Comparison of ENCODE assay signal across 18 cellular contexts in genomic region chr1:202642212-202642611, GRCh38.
A peak's percentile ranks its signal among the peaks of the same experiment; 100 is the strongest.
DNase-seq lines count a peak whose midpoint lies in the region; ATAC-seq, FAIRE-seq and TF ChIP-seq lines count a peak whose summit lies in the region.
"Had no signal": no experiment of that assay in that cellular context is flagged by ENCODE, and none has a peak within 500 bp of the region (broad histone marks: within the 10 kb centered on the region; RNA-seq: fewer than 3 reads in every experiment).

No MANE protein-coding gene starts in this region.

- peak overlapping the region; percentile 86 for H3K4me3 Mint-ChIP-seq in GM23338
- peak overlapping the region; percentile 81 for H3K4me3 Mint-ChIP-seq in memory B cell

- H3K4me3 ChIP-seq in A549 (peak overlapping the region; percentile 53; the same call in 2 of the 3 replicates), GM23338 (peak overlapping the region; percentile 95), coronary artery (peak overlapping the region; percentile 70), tibial nerve (peak overlapping the region in 1 of 4 donors; percentile 43)

- H3K4me1 Mint-ChIP-seq in GM23338 = peaks cover 51% of the 10 kb centered on the region
- peaks cover 17% of the 10 kb centered on the region for H3K4me1 Mint-ChIP-seq in memory B cell

- no peaks in the 10 kb centered on the region for H3K79me2 ChIP-seq in GM23338 (replicated peaks; ENCODE audit: insufficient read depth)

- H3K9me3 ChIP-seq in A549 (no peaks in the 10 kb centered on the region), tibial nerve (no peaks in the 10 kb centered on the region)

- H3K9me2 ChIP-seq in GM23338 (ENCODE audit: insufficient read depth) = no peaks in the 10 kb centered on the region

- H3K27ac ChIP-seq in A549 (no peak overlapping the region), GM23338 (ENCODE audit: low read depth) (no peak overlapping the region), coronary artery (no peak overlapping the region), tibial nerve (no peak overlapping the region)
- H3K27ac ChIP-seq: epithelial cell of prostate, skin epidermis had no signal

- no peak for TF ChIP-seq RAD21 in A549 (conservative IDR thresholded peaks at IDR 0.05 in 1 of 2, IDR thresholded peaks at IDR 0.05 in 1 of 2)

- ATAC-seq in A549 (no peak), GM23338 (no peak), memory B cell (ENCODE audit: low read depth) (no peak), HG02642 (IDR thresholded peaks at IDR 0.05; ENCODE audit: poor library complexity, unreplicated experiment) (no peak), HG02610 (IDR thresholded peaks at IDR 0.05; ENCODE audit: unreplicated experiment) (no peak)

- H3F3A ChIP-seq in GM23338 (replicated peaks; ENCODE audit: low read depth) = peaks cover 12% of the 10 kb centered on the region; the same call in 1 of the 2 replicates

- DNase-seq in A549 (ENCODE audit: low read depth in 1 of 2, low spot score in 1 of 2) (no peak), GM23338 (ENCODE audit: low spot score) (no peak), coronary artery (ENCODE audit: low spot score) (no peak), memory B cell (ENCODE audit: low spot score in 2 of 2) (no peak), tibial nerve (ENCODE audit: low spot score in 2 of 2) (no peak)
- no peak for DNase-seq in stimulated activated CD4-positive, alpha-beta T cell treated with anti-CD3 and anti-CD28 coated beads, Interleukin-2, amount 100 ng/mL, for 24 hours
- DNase-seq: activated CD8-positive, alpha-beta memory T cell treated with anti-CD3 and anti-CD28 coated beads, Interleukin-2, amount 50 U/mL, for 4 hours; central memory CD4-positive, alpha-beta T cell; DMS79 treated with DMSO at 0.1 percent for 48 hours; left ventricle myocardium superior; NCI-H187 treated with DMSO at 0.1 percent for 48 hours; occipital lobe; PC-3 had no signal

- no peaks in the 10 kb centered on the region; the same call in 1 of the 2 replicates for H4K20me1 ChIP-seq in GM23338 (replicated peaks; ENCODE audit: insufficient read depth)

- no peak for TF ChIP-seq EP300 in A549 (IDR thresholded peaks at IDR 0.05)
- TF ChIP-seq EP300 in tibial nerve (IDR thresholded peaks at IDR 0.05) = no peak

- 58% methylated on average over 19 of the region's 20 CpGs for whole genome bisulfite sequencing in A549 (ENCODE audit: missing lambda C conversion rate)
- 48 to 55% methylated on average over 12 of the region's 20 CpGs for WGBS in tibial nerve, 2 donors

- no peak overlapping the region for H3K27ac Mint-ChIP-seq in GM23338
- no peak overlapping the region for H3K27ac Mint-ChIP-seq in memory B cell
- H3K27ac Mint-ChIP-seq: activated naive CD8-positive, alpha-beta T cell had no signal

- POLR2A ChIA-PET in A549 (lab: Yijun Ruan, JAX) = no interaction called here

- H3K27me3 Mint-ChIP-seq in GM23338 (ENCODE audit: insufficient read depth, low read depth, poor library complexity) (peaks cover 44% of the 10 kb centered on the region), memory B cell (peaks cover 52% of the 10 kb centered on the region)

- H2AFZ ChIP-seq in GM23338 = no peak overlapping the region

- H3K27me3 ChIP-seq in GM23338 (ENCODE audit: insufficient read depth) (peaks cover 52% of the 10 kb centered on the region), tibial nerve (peaks cover 2 to 96% of the 10 kb centered on the region in 2 donors)

- CTCF ChIA-PET in A549 (lab: Yijun Ruan, JAX) = interaction anchor here (1.0 to 1.6 kb wide), 2 partner anchors 13 to 17 kb away, joined by 3 to 5 read pairs; no protein-coding TSS in a partner anchor

- no peak for TF ChIP-seq POLR2A in A549 (IDR thresholded peaks at IDR 0.05; ENCODE audit: low read length)
- TF ChIP-seq POLR2A in tibial nerve (IDR thresholded peaks at IDR 0.05) = no peak

- H3K4me2 ChIP-seq in A549 (peak overlapping the region; percentile 100), GM23338 (peak overlapping the region; percentile 98)

- no peaks in the 10 kb centered on the region; the same call in 2 of the 3 replicates for H3K9me3 Mint-ChIP-seq in GM23338
- H3K9me3 Mint-ChIP-seq in memory B cell = no peaks in the 10 kb centered on the region

- no peaks in the 10 kb centered on the region for H3K36me3 ChIP-seq in GM23338 (ENCODE audit: insufficient read depth)
- H3K36me3 ChIP-seq in tibial nerve = no peaks in the 10 kb centered on the region

- H3K36me3 Mint-ChIP-seq in GM23338 (ENCODE audit: low read depth) = no peaks in the 10 kb centered on the region; the same call in 2 of the 3 replicates
- H3K36me3 Mint-ChIP-seq in memory B cell = peaks cover 2% of the 10 kb centered on the region
- H3K36me3 Mint-ChIP-seq: activated naive CD8-positive, alpha-beta T cell had no signal

- no peak for FAIRE-seq in A549 (lab: Jason Lieb, UNC)

- no peak for TF ChIP-seq CTCF in A549 (IDR thresholded peaks at IDR 0.05)
- no peak for TF ChIP-seq CTCF in GM23338 (conservative IDR thresholded peaks at IDR 0.05; ENCODE audit: low read depth in 2 of 2)
- no peak for TF ChIP-seq CTCF in coronary artery (IDR thresholded peaks at IDR 0.05)
- TF ChIP-seq CTCF in tibial nerve (IDR thresholded peaks at IDR 0.05) = no peak

- H3K4me1 ChIP-seq in A549 (peaks cover 17% of the 10 kb centered on the region; the same call in 2 of the 3 replicates), GM23338 (ENCODE audit: insufficient read depth) (peaks cover 42% of the 10 kb centered on the region), tibial nerve (peaks cover 0 to 26% (median 19%) of the 10 kb centered on the region in 4 donors)

TF ChIP-seq in A549, 52 proteins besides CTCF, POLR2A, EP300 and RAD21:
- TF ChIP-seq TP53 (CRISPR knock-in tag; IDR thresholded peaks at IDR 0.05) = no peak
- no peak for TF ChIP-seq CEBPB (IDR thresholded peaks at IDR 0.05)
- no peak for TF ChIP-seq NR3C1 (IDR thresholded peaks at IDR 0.05)
- no peak for TF ChIP-seq HOXA7 (CRISPR knock-in tag; IDR thresholded peaks at IDR 0.05)
- no peak for TF ChIP-seq TFCP2L1 (CRISPR knock-in tag; IDR thresholded peaks at IDR 0.05)
- no peak for TF ChIP-seq MAZ (IDR thresholded peaks at IDR 0.05; ENCODE audit: borderline replicate concordance, low read depth, low read length)
- TF ChIP-seq MAFK (IDR thresholded peaks at IDR 0.05; ENCODE audit: partially characterized antibody) = no peak
- no peak for TF ChIP-seq PHF8 (IDR thresholded peaks at IDR 0.05; ENCODE audit: borderline replicate concordance, low read depth)

TF ChIP-seq in GM23338, 12 proteins besides CTCF, POLR2A, EP300 and RAD21:
- no peak for TF ChIP-seq NANOG (IDR thresholded peaks at IDR 0.05; ENCODE audit: borderline replicate concordance)
- no peak for TF ChIP-seq POLR2AphosphoS5 (IDR thresholded peaks at IDR 0.05; ENCODE audit: low read depth)
TF ChIP-seq in GM23338: peak in this region for 0.
